ENCODE assay signal across 21 cellular contexts in genomic region chr18:77648415-77648814, GRCh38.
DNase-seq lines count a peak whose midpoint lies in the region; ATAC-seq, FAIRE-seq and TF ChIP-seq lines count a peak whose summit lies in the region.
"Had no signal": no experiment of that assay in that cellular context is flagged by ENCODE, and none has a peak within 500 bp of the region (broad histone marks: within the 10 kb centered on the region; RNA-seq: fewer than 3 reads in every experiment).

No MANE protein-coding gene starts in this region.

- no peak overlapping the region for H3K18ac ChIP-seq in H1 (ENCODE audit: extremely low read depth, low read length)

- H3K27ac ChIP-seq in GM23338 (ENCODE audit: low read depth) (no peak overlapping the region), H1 (ENCODE audit: low read depth, low read length) (no peak overlapping the region), uterus (no peak overlapping the region)
- H3K27ac ChIP-seq: BLaER1 treated with 17β-estradiol and CSF1 and Interleukin-3, amounts not matched to agents 10 nM and 100 nM; GM23248; HL-60 had no signal

- no peak for TF ChIP-seq RAD21 in H1 (IDR thresholded peaks at IDR 0.05 in 1 of 2, conservative IDR thresholded peaks at IDR 0.05 in 1 of 2; ENCODE audit: low read depth in 2 of 2, low read length in 2 of 2)

- H2BK20ac ChIP-seq in H1 (ENCODE audit: low read length), result no peak overlapping the region

- peak; percentile 26 for DNase-seq in GM23338 (ENCODE audit: low spot score)
- peak; percentile 43 for DNase-seq in NCI-H2107 (lab: John Stamatoyannopoulos, UW)
- DNase-seq in H1 (ENCODE audit: low read depth in 1 of 2, low spot score in 2 of 2), result no peak
- peak; percentile 67 for DNase-seq in left kidney (ENCODE audit: low read depth, low spot score)
- DNase-seq in HAP-1 (ENCODE audit: low spot score in 2 of 2), result no peak
- no peak for DNase-seq in stimulated activated naive CD8-positive, alpha-beta T cell treated with anti-CD3 and anti-CD28 coated beads, Interleukin-15, amount 100 ng/mL, for 72 hours
- DNase-seq in uterus, result no peak
- DNase-seq: Calu3; CD8-positive, alpha-beta T cell; DMS 273 treated with DMSO at 0.1 percent for 48 hours; DMS53; DND-41; EL; GM23248; H7 had no signal

- H3K27ac Mint-ChIP-seq in GM23338, result no peak overlapping the region
- no peak overlapping the region for H3K27ac Mint-ChIP-seq in stimulated activated naive CD8-positive, alpha-beta T cell treated with anti-CD3 and anti-CD28 coated beads, Interleukin-15, amount 100 ng/mL, for 72 hours
- H3K27ac Mint-ChIP-seq: B cell; CD8-positive, alpha-beta T cell had no signal

- H3K9ac ChIP-seq in H1 (replicated peaks in 1 of 4; ENCODE audit: extremely low read depth in 1 of 4, low read depth in 3 of 4, low read length in 3 of 4), result no peak overlapping the region
- H3K9ac ChIP-seq: BLaER1 treated with 17β-estradiol and CSF1 and Interleukin-3, amounts not matched to agents 10 nM and 100 nM; GM23248 had no signal

- H3K36me3 ChIP-seq in GM23338 (ENCODE audit: insufficient read depth) (no peaks in the 10 kb centered on the region), H1 (ENCODE audit: control insufficient read depth in 2 of 4, insufficient read depth in 4 of 4, low read length in 3 of 4) (no peaks in the 10 kb centered on the region), HAP-1 (replicated peaks) (no peaks in the 10 kb centered on the region), uterus (no peaks in the 10 kb centered on the region)
- H3K36me3 ChIP-seq: BLaER1 treated with 17β-estradiol and CSF1 and Interleukin-3, amounts not matched to agents 10 nM and 100 nM had no signal

- H3K4me3 ChIP-seq in GM23338 (no peak overlapping the region), H1 (ENCODE audit: extremely low read depth in 1 of 4, insufficient read depth in 2 of 4, low read depth in 3 of 4, low read length in 4 of 4) (no peak overlapping the region), HAP-1 (no peak overlapping the region), uterus (no peak overlapping the region)
- H3K4me3 ChIP-seq: BLaER1 treated with 17β-estradiol and CSF1 and Interleukin-3, amounts not matched to agents 10 nM and 100 nM; GM23248 had no signal

- no peak for FAIRE-seq in H1 (lab: Jason Lieb, UNC)
- FAIRE-seq: GM12891, GM18507 had no signal

- no peaks in the 10 kb centered on the region for H4K20me1 ChIP-seq in GM23338 (replicated peaks; ENCODE audit: insufficient read depth)
- no peaks in the 10 kb centered on the region for H4K20me1 ChIP-seq in H1 (replicated peaks in 1 of 2; ENCODE audit: control insufficient read depth in 1 of 2, insufficient read depth in 2 of 2, low read length in 2 of 2)
- H4K20me1 ChIP-seq: BLaER1 treated with 17β-estradiol and CSF1 and Interleukin-3, amounts not matched to agents 10 nM and 100 nM had no signal

- H2BK120ac ChIP-seq in H1 (replicated peaks; ENCODE audit: low read depth, low read length), result no peak overlapping the region

- H3K14ac ChIP-seq in H1 (ENCODE audit: insufficient read length), result no peak overlapping the region

- no peak overlapping the region for H3K4ac ChIP-seq in H1 (replicated peaks; ENCODE audit: insufficient read length, low read depth, low read length)

- peaks cover 3% of the 10 kb centered on the region; the same call in 1 of the 2 replicates for H3K27me3 ChIP-seq in GM23338 (ENCODE audit: insufficient read depth)
- H3K27me3 ChIP-seq in H1 (replicated peaks in 1 of 4; ENCODE audit: control insufficient read depth in 3 of 4, extremely low read depth in 1 of 4, insufficient read depth in 3 of 4, low read length in 3 of 4), result peaks cover 0 to 1% (median 0%) of the 10 kb centered on the region in 4 experiments; a peak in 1 of 7 replicates
- no peaks in the 10 kb centered on the region for H3K27me3 ChIP-seq in HAP-1 (ENCODE audit: low read depth)
- no peaks in the 10 kb centered on the region for H3K27me3 ChIP-seq in uterus
- H3K27me3 ChIP-seq: BLaER1 treated with 17β-estradiol and CSF1 and Interleukin-3, amounts not matched to agents 10 nM and 100 nM had no signal

- in situ Hi-C loops in HAP-1 (cut with MboI; ENCODE audit: low sequenced_read_pairs), result no loop called here

- H3K9me3 Mint-ChIP-seq in GM23338, result peaks cover 26% of the 10 kb centered on the region
- H3K9me3 Mint-ChIP-seq in stimulated activated naive CD8-positive, alpha-beta T cell treated with anti-CD3 and anti-CD28 coated beads, Interleukin-15, amount 100 ng/mL, for 72 hours, result peaks cover 0 to 13% of the 10 kb centered on the region in 2 donors

- no peaks in the 10 kb centered on the region for H3K9me2 ChIP-seq in GM23338 (ENCODE audit: insufficient read depth)

- H3K36me3 Mint-ChIP-seq in GM23338 (ENCODE audit: low read depth), result no peaks in the 10 kb centered on the region
- H3K36me3 Mint-ChIP-seq: CD8-positive, alpha-beta T cell had no signal

- CTCF ChIA-PET in H1 (lab: Charles Lee; ENCODE audit: partially characterized antibody), result interaction anchor here (0.6 to 1.7 kb wide), 8 partner anchors 12 to 486 kb away, joined by 3 to 5 read pairs (median 3); no protein-coding TSS in a partner anchor

- H3K27me3 Mint-ChIP-seq in GM23338 (ENCODE audit: insufficient read depth, low read depth, poor library complexity), result peaks cover 6% of the 10 kb centered on the region
- peaks cover 21% of the 10 kb centered on the region for H3K27me3 Mint-ChIP-seq in stimulated activated naive CD8-positive, alpha-beta T cell treated with anti-CD3 and anti-CD28 coated beads, Interleukin-15, amount 100 ng/mL, for 72 hours

- POLR2A ChIA-PET in H1 (lab: Charles Lee; ENCODE audit: partially characterized antibody), result no interaction called here

- H2BK5ac ChIP-seq in H1 (ENCODE audit: low read depth, low read length), result no peak overlapping the region

- H3K23ac ChIP-seq in H1 (ENCODE audit: insufficient read length), result no peak overlapping the region

- H3K4me1 Mint-ChIP-seq in GM23338, result peaks cover 6% of the 10 kb centered on the region; the same call in 2 of the 3 replicates
- peaks cover 5% of the 10 kb centered on the region for H3K4me1 Mint-ChIP-seq in stimulated activated naive CD8-positive, alpha-beta T cell treated with anti-CD3 and anti-CD28 coated beads, Interleukin-15, amount 100 ng/mL, for 72 hours
- H3K4me1 Mint-ChIP-seq: B cell had no signal

- no peaks in the 10 kb centered on the region for H3K79me2 ChIP-seq in GM23338 (replicated peaks; ENCODE audit: insufficient read depth)
- H3K79me2 ChIP-seq in H1 (ENCODE audit: control insufficient read depth in 1 of 2, insufficient read depth in 2 of 2, low read length in 2 of 2), result no peaks in the 10 kb centered on the region

- TF ChIP-seq CTCF in GM23338 (conservative IDR thresholded peaks at IDR 0.05; ENCODE audit: low read depth in 2 of 2) (no peak), H1 (IDR thresholded peaks at IDR 0.05; ENCODE audit: control extremely low read depth in 1 of 3, insufficient read depth in 1 of 3, low read depth in 1 of 3, low read length in 3 of 3) (no peak), uterus (IDR thresholded peaks at IDR 0.05) (no peak)

- H4K8ac ChIP-seq in H1 (ENCODE audit: extremely low read depth, insufficient read depth, low read length), result no peak overlapping the region

- H3F3A ChIP-seq in GM23338 (replicated peaks; ENCODE audit: low read depth), result no peaks in the 10 kb centered on the region

- WGBS in H1 (ENCODE audit: extremely low coverage in 1 of 2, insufficient coverage in 1 of 2, insufficient read length in 1 of 2, insufficient replicate concordance in 2 of 2, low coverage in 1 of 2, low lambda C conversion rate in 2 of 2, missing lambda C conversion rate in 1 of 2), 2 experiments, result 78% methylated on average over 7 of the region's 7 CpGs; no CpG with 5 or more reads in 1 of the 2 experiments

- H3K79me1 ChIP-seq in H1 (ENCODE audit: low read depth, low read length), result no peaks in the 10 kb centered on the region

- no peak overlapping the region for H4K5ac ChIP-seq in H1 (ENCODE audit: insufficient read length, low read depth, low read length)

- H2BK15ac ChIP-seq in H1 (ENCODE audit: low read length), result no peak overlapping the region

- no peak overlapping the region for H2AK5ac ChIP-seq in H1 (ENCODE audit: low read depth, low read length)

- H3K9me3 ChIP-seq in H1 (ENCODE audit: insufficient read depth in 2 of 2, low read depth in 1 of 2, low read length in 1 of 2) (peaks cover 0 to 2% of the 10 kb centered on the region in 2 experiments; a peak in 1 of 4 replicates), HAP-1 (no peaks in the 10 kb centered on the region; the same call in 1 of the 2 replicates), uterus (no peaks in the 10 kb centered on the region)

- H4K91ac ChIP-seq in H1 (replicated peaks; ENCODE audit: insufficient read length, low read length), result no peak overlapping the region

- H2AFZ ChIP-seq in GM23338 (0 out of 2 replicates have a peak overlapping the region, but pooled peaks have one; percentile 65), H1 (ENCODE audit: low read length) (no peak overlapping the region)
- H2AFZ ChIP-seq: GM23248 had no signal

- H3K4me2 ChIP-seq in GM23338, result no peak overlapping the region
- no peak overlapping the region for H3K4me2 ChIP-seq in H1 (ENCODE audit: insufficient read depth in 1 of 2, low read depth in 2 of 2, low read length in 2 of 2)
- H3K4me2 ChIP-seq: BLaER1 treated with 17β-estradiol and CSF1 and Interleukin-3, amounts not matched to agents 10 nM and 100 nM had no signal

- TF ChIP-seq POLR2A in H1 (IDR thresholded peaks at IDR 0.05; ENCODE audit: control extremely low read depth in 1 of 2, low read depth in 2 of 2, low read length in 2 of 2), result no peak
- no peak for TF ChIP-seq POLR2A in uterus (IDR thresholded peaks at IDR 0.05)

- no peak for TF ChIP-seq EP300 in H1 (IDR thresholded peaks at IDR 0.05; ENCODE audit: borderline replicate concordance in 1 of 2, low read depth in 2 of 2, low read length in 2 of 2)

- intact Hi-C loops in uterus (cut with DNase I; ENCODE audit: low total_unique reads), result no loop called here

- no peak overlapping the region for H2BK12ac ChIP-seq in H1 (ENCODE audit: low read depth, low read length)

- peaks cover 6% of the 10 kb centered on the region; the same call in 1 of the 2 replicates for H3K23me2 ChIP-seq in H1 (ENCODE audit: low read depth, low read length)

- H3K4me1 ChIP-seq in GM23338 (ENCODE audit: insufficient read depth) (no peaks in the 10 kb centered on the region), H1 (replicated peaks in 1 of 4; ENCODE audit: control insufficient read depth in 3 of 4, insufficient read depth in 4 of 4, low read length in 3 of 4) (peaks cover 0 to 2% (median 0%) of the 10 kb centered on the region in 4 experiments; a peak in 1 of 7 replicates), HAP-1 (no peaks in the 10 kb centered on the region), uterus (no peaks in the 10 kb centered on the region)
- H3K4me1 ChIP-seq: BLaER1 treated with 17β-estradiol and CSF1 and Interleukin-3, amounts not matched to agents 10 nM and 100 nM had no signal

- H3K56ac ChIP-seq in H1 (replicated peaks; ENCODE audit: insufficient read length, low read depth, low read length), result no peak overlapping the region

- H3K4me3 Mint-ChIP-seq in GM23338, result no peak overlapping the region
- H3K4me3 Mint-ChIP-seq in stimulated activated naive CD8-positive, alpha-beta T cell treated with anti-CD3 and anti-CD28 coated beads, Interleukin-15, amount 100 ng/mL, for 72 hours, result no peak overlapping the region
- H3K4me3 Mint-ChIP-seq: B cell; CD8-positive, alpha-beta T cell had no signal

- ATAC-seq in GM23338 (peak; percentile 75), HG03039 (IDR thresholded peaks at IDR 0.05; ENCODE audit: unreplicated experiment) (no peak)
- no peak for ATAC-seq in stimulated activated naive CD8-positive, alpha-beta T cell treated with anti-CD3 and anti-CD28 coated beads, Interleukin-15, amount 100 ng/mL, for 72 hours
- ATAC-seq: CD8-positive, alpha-beta T cell had no signal

Comparison
In these comparisons a context has a peak if more than half of its experiments do, and no peak if none do; other contexts are left out.
1. DNase-seq: peak in GM23338 (single experiment), NCI-H2107 (single experiment) and left kidney (single experiment); none in H1 (0 of 2), HAP-1 (0 of 2), stimulated activated naive CD8-positive, alpha-beta T cell treated with anti-CD3 and anti-CD28 coated beads, Interleukin-15, amount 100 ng/mL, for 72 hours (0 of 2) and uterus (0 of 2).